In the genomic region with DNA sequence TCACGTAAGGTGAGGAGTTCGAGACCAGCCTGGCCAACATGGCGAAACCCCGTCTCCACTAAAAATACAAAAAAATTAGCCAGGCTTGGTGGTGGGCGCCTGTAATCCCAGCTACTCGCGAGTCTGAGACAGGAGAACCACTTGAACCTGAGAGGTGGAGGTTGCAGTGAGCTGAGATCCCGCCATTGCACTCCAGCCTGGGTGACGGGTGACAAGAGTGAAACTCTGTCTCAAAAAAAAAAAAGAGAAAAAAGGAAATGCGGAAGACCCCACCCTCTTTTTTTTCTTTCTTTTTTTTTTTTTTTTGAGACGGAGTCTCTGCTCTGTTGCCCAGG, we compare ENCODE assay signal across 8 cellular contexts. TPM values are rescaled to one million over a fixed set of nuclear protein-coding genes. Genes with fewer than 3 reads are reported as not detected.
DNase-seq lines count a peak whose midpoint lies in the region; ATAC-seq and TF ChIP-seq lines count a peak whose summit lies in the region.
"Not testable (repeated sequence)": the region's sequence is repeated elsewhere in the genome, so short reads cannot be mapped to it uniquely, and the experiment has no call there.

No MANE protein-coding gene starts in this region.

- H3K27me3 ChIP-seq in HCT116 (ENCODE audit: insufficient read depth, low read length); Peyer's patch: not testable (repeated sequence)

- H3K27ac ChIP-seq in 22Rv1 (peak overlapping the region; percentile 93; the same call in 1 of the 2 replicates), HCT116 (ENCODE audit: low read depth, low read length) (peak overlapping the region; percentile 64), Peyer's patch (peak overlapping the region in 2 of 4 donors; percentile 95 to 99)

- not testable (repeated sequence) for TF ChIP-seq POLR2A in HCT116 (IDR thresholded peaks at IDR 0.05; ENCODE audit: borderline replicate concordance, extremely low read depth, insufficient read depth, insufficient read length); Peyer's patch (IDR thresholded peaks at IDR 0.05)

- not testable (repeated sequence) for H3K9me2 ChIP-seq in HCT116 (ENCODE audit: insufficient read depth)

- H3K79me2 ChIP-seq in HCT116 (ENCODE audit: insufficient read depth, low read length), result peaks cover 34% of the 10 kb centered on the region

- H3K4me3 ChIP-seq in HCT116 (replicated peaks in 1 of 2; ENCODE audit: low read depth in 1 of 2, low read length in 2 of 2) (peak overlapping the region; percentile 49 to 95), Peyer's patch (peak overlapping the region; percentile 70 to 94 (median 90)), iPS-11a (ENCODE audit: low read depth, low read length) (peak overlapping the region; percentile 41)

- POLR2A ChIA-PET in HCT116 (lab: Charles Lee), result interaction anchor here (1.0 kb wide), 1 partner anchor 25 kb away, joined by 4 read pairs; no protein-coding TSS in a partner anchor

- TF ChIP-seq CTCF in 22Rv1 (IDR thresholded peaks at IDR 0.05); HCT116 (IDR thresholded peaks at IDR 0.05 in 2 of 3, conservative IDR thresholded peaks at IDR 0.05 in 1 of 3; ENCODE audit: borderline replicate concordance in 1 of 3, insufficient read depth in 1 of 3, low read depth in 2 of 3, low read length in 2 of 3); Peyer's patch (IDR thresholded peaks at IDR 0.05): not testable (repeated sequence)

- H4K20me1 ChIP-seq in HCT116 (ENCODE audit: insufficient read depth), result not testable (repeated sequence)

- not testable (repeated sequence) for ATAC-seq in HCT116; natural killer cell treated with Interleukin-12 subunit alpha and Interleukin-12 subunit beta and Interleukin-15 and Interleukin-18, amount 100 ng/mL, for 72 hours; stimulated activated effector memory CD8-positive, alpha-beta T cell treated with anti-CD3 and anti-CD28 coated beads, Interleukin-12 subunit alpha, Interleukin-12 subunit beta, amount 100 ng/mL, for 72 hours

- RAD21 ChIA-PET in HCT116 (lab: Charles Lee; ENCODE audit: low non-redundant PET in 1 of 2, low total read pairs in 2 of 2, uncharacterized antibody in 2 of 2, unreplicated experiment in 2 of 2), result not testable (repeated sequence)

- H3K36me3 Mint-ChIP-seq in activated T-helper 2 cell treated with anti-CD3 and anti-CD28 coated beads, Interferon-gamma antibody, Interleukin-2, Interleukin-4, amounts not matched to agents 10 μg/mL and 5 μg/mL and 100 μg/mL, durations not matched to agents 14 hours and 24 hours and 36 hours (ENCODE audit: low read depth), result peaks cover 16% of the 10 kb centered on the region
- peaks cover 19% of the 10 kb centered on the region for H3K36me3 Mint-ChIP-seq in dendritic cell treated with granulocyte-macrophage colony-stimulating factor and Interleukin-4, amounts not matched to agents 40 ng/mL and 50 ng/mL, for 4 days (ENCODE audit: low read depth)
- not testable (repeated sequence) for H3K36me3 Mint-ChIP-seq in natural killer cell treated with Interleukin-12 subunit alpha and Interleukin-12 subunit beta and Interleukin-15 and Interleukin-18, amount 100 ng/mL, for 72 hours
- peaks cover 13% of the 10 kb centered on the region for H3K36me3 Mint-ChIP-seq in stimulated activated effector memory CD8-positive, alpha-beta T cell treated with anti-CD3 and anti-CD28 coated beads, Interleukin-12 subunit alpha, Interleukin-12 subunit beta, amount 100 ng/mL, for 72 hours

- H3K4me1 ChIP-seq in HCT116 (ENCODE audit: control insufficient read depth in 1 of 2, insufficient read depth in 2 of 2, low read length in 2 of 2), result peaks cover 22 to 39% of the 10 kb centered on the region in 2 experiments
- peaks cover 0 to 21% (median 2%) of the 10 kb centered on the region in 4 donors for H3K4me1 ChIP-seq in Peyer's patch

- not testable (repeated sequence) for H3K9me3 ChIP-seq in HCT116 (ENCODE audit: control insufficient read depth in 1 of 2, insufficient read depth in 1 of 2, low read depth in 1 of 2, low read length in 2 of 2); Peyer's patch

- intact Hi-C loops in HCT116 (cut with micrococcal nuclease), result loop anchor here (2.0 kb wide), 1 partner anchor 13 kb away; a partner anchor contains a TSS
- intact Hi-C loops in activated T-helper 2 cell treated with anti-CD3 and anti-CD28 coated beads, Interferon-gamma antibody, Interleukin-2, Interleukin-4, amounts not matched to agents 10 μg/mL and 5 μg/mL and 100 μg/mL, durations not matched to agents 14 hours and 24 hours and 36 hours (cut with micrococcal nuclease), result loop anchor here (1.0 kb wide), 3 partner anchors 12 to 281 kb away; a partner anchor contains a TSS
- intact Hi-C loops in dendritic cell treated with granulocyte-macrophage colony-stimulating factor and Interleukin-4, amounts not matched to agents 40 ng/mL and 50 ng/mL, for 4 days (cut with micrococcal nuclease), result loop anchor here (1.0 kb wide), 1 partner anchor 12 kb away; a partner anchor contains a TSS

- peak overlapping the region; percentile 93 for H3K9ac ChIP-seq in HCT116 (ENCODE audit: low read length)

- H3K27ac Mint-ChIP-seq in activated T-helper 2 cell treated with anti-CD3 and anti-CD28 coated beads, Interferon-gamma antibody, Interleukin-2, Interleukin-4, amounts not matched to agents 10 μg/mL and 5 μg/mL and 100 μg/mL, durations not matched to agents 14 hours and 24 hours and 36 hours, result not testable (repeated sequence)
- peak overlapping the region; percentile 92 for H3K27ac Mint-ChIP-seq in dendritic cell treated with granulocyte-macrophage colony-stimulating factor and Interleukin-4, amounts not matched to agents 40 ng/mL and 50 ng/mL, for 4 days
- peak overlapping the region; percentile 77 to 80 for H3K27ac Mint-ChIP-seq in natural killer cell treated with Interleukin-12 subunit alpha and Interleukin-12 subunit beta and Interleukin-15 and Interleukin-18, amount 100 ng/mL, for 72 hours
- H3K27ac Mint-ChIP-seq in stimulated activated effector memory CD8-positive, alpha-beta T cell treated with anti-CD3 and anti-CD28 coated beads, Interleukin-12 subunit alpha, Interleukin-12 subunit beta, amount 100 ng/mL, for 72 hours, result peak overlapping the region; percentile 83

- not testable (repeated sequence) for TF ChIP-seq RAD21 in HCT116 (IDR thresholded peaks at IDR 0.05; ENCODE audit: low read depth)

- DNase-seq in HCT116 (ENCODE audit: low read depth, low spot score); Peyer's patch; activated T-helper 2 cell treated with anti-CD3 and anti-CD28 coated beads, Interferon-gamma antibody, Interleukin-2, Interleukin-4, amounts not matched to agents 10 μg/mL and 5 μg/mL and 100 μg/mL, durations not matched to agents 14 hours and 24 hours and 36 hours (ENCODE audit: low spot score); natural killer cell treated with Interleukin-12 subunit alpha and Interleukin-12 subunit beta and Interleukin-15 and Interleukin-18, amount 100 ng/mL, for 72 hours (ENCODE audit: low spot score); stimulated activated effector memory CD8-positive, alpha-beta T cell treated with anti-CD3 and anti-CD28 coated beads, Interleukin-12 subunit alpha, Interleukin-12 subunit beta, amount 100 ng/mL, for 72 hours (ENCODE audit: low spot score in 2 of 2): not testable (repeated sequence)

- H3K4me3 Mint-ChIP-seq in activated T-helper 2 cell treated with anti-CD3 and anti-CD28 coated beads, Interferon-gamma antibody, Interleukin-2, Interleukin-4, amounts not matched to agents 10 μg/mL and 5 μg/mL and 100 μg/mL, durations not matched to agents 14 hours and 24 hours and 36 hours (ENCODE audit: low read depth), result peak overlapping the region; percentile 90
- H3K4me3 Mint-ChIP-seq in dendritic cell treated with granulocyte-macrophage colony-stimulating factor and Interleukin-4, amounts not matched to agents 40 ng/mL and 50 ng/mL, for 4 days, result peak overlapping the region; percentile 85
- peak overlapping the region; percentile 87 for H3K4me3 Mint-ChIP-seq in natural killer cell treated with Interleukin-12 subunit alpha and Interleukin-12 subunit beta and Interleukin-15 and Interleukin-18, amount 100 ng/mL, for 72 hours
- peak overlapping the region; percentile 81 for H3K4me3 Mint-ChIP-seq in stimulated activated effector memory CD8-positive, alpha-beta T cell treated with anti-CD3 and anti-CD28 coated beads, Interleukin-12 subunit alpha, Interleukin-12 subunit beta, amount 100 ng/mL, for 72 hours

- not testable (repeated sequence) for H3K27me3 Mint-ChIP-seq in activated T-helper 2 cell treated with anti-CD3 and anti-CD28 coated beads, Interferon-gamma antibody, Interleukin-2, Interleukin-4, amounts not matched to agents 10 μg/mL and 5 μg/mL and 100 μg/mL, durations not matched to agents 14 hours and 24 hours and 36 hours (ENCODE audit: low read depth); dendritic cell treated with granulocyte-macrophage colony-stimulating factor and Interleukin-4, amounts not matched to agents 40 ng/mL and 50 ng/mL, for 4 days; natural killer cell treated with Interleukin-12 subunit alpha and Interleukin-12 subunit beta and Interleukin-15 and Interleukin-18, amount 100 ng/mL, for 72 hours

- H2AFZ ChIP-seq in HCT116 (ENCODE audit: low read depth, low read length, poor library complexity, severe bottlenecking), result peak overlapping the region; percentile 48

- not testable (repeated sequence) for H3K36me3 ChIP-seq in HCT116 (ENCODE audit: control insufficient read depth in 1 of 2, insufficient read depth in 2 of 2, low read length in 2 of 2); Peyer's patch

- not testable (repeated sequence) for H3K9me3 Mint-ChIP-seq in activated T-helper 2 cell treated with anti-CD3 and anti-CD28 coated beads, Interferon-gamma antibody, Interleukin-2, Interleukin-4, amounts not matched to agents 10 μg/mL and 5 μg/mL and 100 μg/mL, durations not matched to agents 14 hours and 24 hours and 36 hours; dendritic cell treated with granulocyte-macrophage colony-stimulating factor and Interleukin-4, amounts not matched to agents 40 ng/mL and 50 ng/mL, for 4 days; natural killer cell treated with Interleukin-12 subunit alpha and Interleukin-12 subunit beta and Interleukin-15 and Interleukin-18, amount 100 ng/mL, for 72 hours; stimulated activated effector memory CD8-positive, alpha-beta T cell treated with anti-CD3 and anti-CD28 coated beads, Interleukin-12 subunit alpha, Interleukin-12 subunit beta, amount 100 ng/mL, for 72 hours

- peak overlapping the region; percentile 98 for H3K4me2 ChIP-seq in HCT116 (ENCODE audit: low read length)

- CTCF ChIA-PET in HCT116 (lab: Charles Lee), result interaction anchor here (1.0 to 1.7 kb wide), 5 partner anchors 13 to 179 kb away, joined by 3 to 8 read pairs (median 4); a partner anchor contains a TSS

- not testable (repeated sequence) for BruUV-seq in HCT116 (replicated peaks; lab: Mats Ljungman, UMichigan)

- peaks cover 25% of the 10 kb centered on the region for H3K4me1 Mint-ChIP-seq in activated T-helper 2 cell treated with anti-CD3 and anti-CD28 coated beads, Interferon-gamma antibody, Interleukin-2, Interleukin-4, amounts not matched to agents 10 μg/mL and 5 μg/mL and 100 μg/mL, durations not matched to agents 14 hours and 24 hours and 36 hours (ENCODE audit: low read depth)
- peaks cover 77% of the 10 kb centered on the region for H3K4me1 Mint-ChIP-seq in dendritic cell treated with granulocyte-macrophage colony-stimulating factor and Interleukin-4, amounts not matched to agents 40 ng/mL and 50 ng/mL, for 4 days (ENCODE audit: low read depth)
- H3K4me1 Mint-ChIP-seq in natural killer cell treated with Interleukin-12 subunit alpha and Interleukin-12 subunit beta and Interleukin-15 and Interleukin-18, amount 100 ng/mL, for 72 hours (ENCODE audit: low read depth in 2 of 2), result peaks cover 22 to 32% of the 10 kb centered on the region in 2 donors
- peaks cover 36% of the 10 kb centered on the region for H3K4me1 Mint-ChIP-seq in stimulated activated effector memory CD8-positive, alpha-beta T cell treated with anti-CD3 and anti-CD28 coated beads, Interleukin-12 subunit alpha, Interleukin-12 subunit beta, amount 100 ng/mL, for 72 hours

RNA-seq across cellular contexts. Expression of a gene that starts 1.1 kb away (rescaled TPM):
- total RNA-seq in HCT116 (2021; ENCODE audit: unreplicated experiment), result 41.2 TPM
- polyA plus RNA-seq in HCT116 (2012), result 17.4 and 17.7 TPM in 2 replicates
- 100 to 1,000 TPM in 1 of 4 donors, 10 to 100 TPM in 3; 40.8 to 112 (median 90.3) TPM for total RNA-seq in Peyer's patch
- 44.0 TPM in 2 replicates for total RNA-seq in activated T-helper 2 cell treated with anti-CD3 and anti-CD28 coated beads, Interferon-gamma antibody, Interleukin-2, Interleukin-4, amounts not matched to agents 10 μg/mL and 5 μg/mL and 100 μg/mL, durations not matched to agents 14 hours and 24 hours and 36 hours
- total RNA-seq in natural killer cell treated with Interleukin-12 subunit alpha and Interleukin-12 subunit beta and Interleukin-15 and Interleukin-18, amount 100 ng/mL, for 72 hours, result 10 to 100 TPM; 43.4 to 76.5 TPM

RNA-seq across cellular contexts. Expression of a gene that starts 12.7 kb away (rescaled TPM):
- total RNA-seq in HCT116 (2021; ENCODE audit: unreplicated experiment) (75.5 TPM), Peyer's patch (100 to 1,000 TPM in 3 of 4 donors, 10 to 100 TPM in 1; 77.2 to 158 (median 126) TPM)
- polyA plus RNA-seq in HCT116 (2012), result 53.6 and 63.4 TPM in 2 replicates
- 35.2 and 36.8 TPM in 2 replicates for total RNA-seq in activated T-helper 2 cell treated with anti-CD3 and anti-CD28 coated beads, Interferon-gamma antibody, Interleukin-2, Interleukin-4, amounts not matched to agents 10 μg/mL and 5 μg/mL and 100 μg/mL, durations not matched to agents 14 hours and 24 hours and 36 hours
- 10 to 100 TPM; 24.9 to 26.3 TPM for total RNA-seq in natural killer cell treated with Interleukin-12 subunit alpha and Interleukin-12 subunit beta and Interleukin-15 and Interleukin-18, amount 100 ng/mL, for 72 hours

RNA-seq across cellular contexts. Expression of a gene that starts 53.5 kb away (rescaled TPM):
- total RNA-seq in HCT116 (2021; ENCODE audit: unreplicated experiment) (35.9 TPM), Peyer's patch (10 to 100 TPM; 32.2 to 67.5 (median 55.5) TPM)
- polyA plus RNA-seq in HCT116 (2012), result 38.8 TPM in 2 replicates
- 38.4 and 38.6 TPM in 2 replicates for total RNA-seq in activated T-helper 2 cell treated with anti-CD3 and anti-CD28 coated beads, Interferon-gamma antibody, Interleukin-2, Interleukin-4, amounts not matched to agents 10 μg/mL and 5 μg/mL and 100 μg/mL, durations not matched to agents 14 hours and 24 hours and 36 hours
- total RNA-seq in natural killer cell treated with Interleukin-12 subunit alpha and Interleukin-12 subunit beta and Interleukin-15 and Interleukin-18, amount 100 ng/mL, for 72 hours, result 10 to 100 TPM; 42.3 to 52.9 TPM
